ENCODE assay signal across 8 cellular contexts in the genomic region with DNA sequence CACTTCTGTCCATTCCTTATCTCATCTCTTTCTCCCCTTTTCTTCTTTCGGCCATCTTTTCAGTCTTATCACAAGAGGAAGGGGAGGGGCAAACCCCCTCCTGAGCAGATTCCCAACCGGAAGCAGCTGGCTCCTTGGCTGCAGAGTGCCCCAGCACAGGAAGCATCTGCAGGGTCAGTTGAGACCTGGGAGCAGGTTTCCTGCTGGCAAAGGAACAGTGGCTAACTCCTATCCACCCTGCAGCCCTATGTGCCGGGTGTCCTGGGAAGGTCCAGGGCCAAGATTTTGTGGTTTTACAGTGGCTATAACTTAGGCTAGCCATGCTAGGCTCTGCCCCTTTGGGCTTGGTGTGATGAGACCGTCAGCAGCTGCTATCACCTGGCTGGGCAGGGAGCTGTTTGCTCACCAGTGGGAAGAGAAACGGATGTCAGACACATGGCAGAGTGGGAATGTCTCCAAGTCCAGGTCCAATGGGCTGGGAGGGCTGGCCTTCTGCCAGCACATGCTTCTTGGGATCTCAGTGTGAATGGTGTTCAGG. TPM values are rescaled to one million over a fixed set of nuclear protein-coding genes. Genes with fewer than 3 reads are reported as not detected.
A peak's percentile ranks its signal among the peaks of the same experiment; 100 is the strongest.
DNase-seq lines count a peak whose midpoint lies in the region; ATAC-seq and TF ChIP-seq lines count a peak whose summit lies in the region.

No MANE protein-coding gene starts in this region.

- TF ChIP-seq EP300 in SK-N-SH (IDR thresholded peaks at IDR 0.05; ENCODE audit: borderline replicate concordance in 1 of 2, low read depth in 1 of 2, low read length in 1 of 2) = no peak

- H3K4me1 ChIP-seq in SK-N-SH (ENCODE audit: control insufficient read depth in 1 of 2, insufficient read depth in 2 of 2, low read depth in 1 of 2, low read length in 1 of 2) (peaks cover 29 to 55% of the 10 kb centered on the region in 2 experiments; a peak in 2 of 4 replicates), rectal smooth muscle tissue (ENCODE audit: control insufficient read depth, insufficient read depth, low read length) (peaks cover 21% of the 10 kb centered on the region)

- H4K20me1 ChIP-seq in SK-N-SH (ENCODE audit: insufficient read depth) = peaks cover 70% of the 10 kb centered on the region

- H3K27me3 ChIP-seq in SK-N-SH (ENCODE audit: insufficient read depth) (no peaks in the 10 kb centered on the region), rectal smooth muscle tissue (ENCODE audit: control insufficient read depth, insufficient read depth, low read length) (no peaks in the 10 kb centered on the region)

- no peak overlapping the region for H2AFZ ChIP-seq in SK-N-SH (ENCODE audit: low read depth)

- no peak for TF ChIP-seq RAD21 in SK-N-SH (IDR thresholded peaks at IDR 0.05; ENCODE audit: low read length)

- H3K9ac ChIP-seq in SK-N-SH = no peak overlapping the region
- H3K9ac ChIP-seq in rectal smooth muscle tissue (ENCODE audit: low read length) = no peak overlapping the region

- DNase-seq in activated CD8-positive, alpha-beta memory T cell treated with anti-CD3 and anti-CD28 coated beads for 24 hours = peak; percentile 53
- no peak for DNase-seq in activated CD8-positive, alpha-beta memory T cell treated with anti-CD3 and anti-CD28 coated beads, Interleukin-2, amount 50 U/mL, for 4 hours
- peak; percentile 76 for DNase-seq in SK-N-SH
- DNase-seq in glomerular endothelial cell (ENCODE audit: extremely low read depth, low read depth, low spot score) = peak; percentile 84
- DNase-seq in activated CD4-positive, CD25-positive, alpha-beta regulatory T cell (lab: John Stamatoyannopoulos, UW) = no peak

- H3K36me3 ChIP-seq in SK-N-SH (replicated peaks in 1 of 2; ENCODE audit: control insufficient read depth in 1 of 2, insufficient read depth in 2 of 2, low read length in 1 of 2) (peaks cover 34 to 68% of the 10 kb centered on the region in 2 experiments), rectal smooth muscle tissue (ENCODE audit: control insufficient read depth, insufficient read depth, low read length) (peaks cover 34% of the 10 kb centered on the region)

- CTCF ChIA-PET in SK-N-SH (lab: Yijun Ruan, JAX) = interaction anchor here (1.0 to 28.3 kb wide), 4 partner anchors 12 to 45 kb away, joined by 3 to 618 read pairs (median 4); a partner anchor contains a TSS

- no peaks in the 10 kb centered on the region for H3K9me2 ChIP-seq in SK-N-SH

- POLR2A ChIA-PET in SK-N-SH (lab: Yijun Ruan, JAX) = no interaction called here

- TF ChIP-seq CTCF in SK-N-SH (IDR thresholded peaks at IDR 0.05) = no peak

- H3K4me2 ChIP-seq in SK-N-SH = peak overlapping the region; percentile 8; the same call in 1 of the 2 replicates

- ATAC-seq in GM18907 (IDR thresholded peaks at IDR 0.05; ENCODE audit: unreplicated experiment) (no peak), GM21367 (IDR thresholded peaks at IDR 0.05; ENCODE audit: unreplicated experiment) (no peak)

- H3K9me3 ChIP-seq in SK-N-SH = no peaks in the 10 kb centered on the region

- peaks cover 75% of the 10 kb centered on the region for H3F3A ChIP-seq in SK-N-SH (replicated peaks; ENCODE audit: insufficient read depth)

- H3K4me3 ChIP-seq in SK-N-SH (ENCODE audit: low read depth in 2 of 2, low read length in 1 of 2) (no peak overlapping the region), rectal smooth muscle tissue (ENCODE audit: low read length) (no peak overlapping the region)

- H3K79me2 ChIP-seq in SK-N-SH (ENCODE audit: insufficient read depth) = peaks cover 55% of the 10 kb centered on the region

- H3K27ac ChIP-seq in SK-N-SH (ENCODE audit: low read depth in 2 of 2, low read length in 1 of 2) (peak overlapping the region; percentile 34 to 85; a peak in 3 of 4 replicates), rectal smooth muscle tissue (ENCODE audit: low read depth, low read length) (peak overlapping the region; percentile 65)

- 43% methylated on average over 5 of the region's 5 CpGs for WGBS in SK-N-SH (ENCODE audit: low lambda C conversion rate)

TF ChIP-seq in SK-N-SH, 30 proteins besides CTCF, POLR2A, EP300 and RAD21:
- TF ChIP-seq, protein P1, sequence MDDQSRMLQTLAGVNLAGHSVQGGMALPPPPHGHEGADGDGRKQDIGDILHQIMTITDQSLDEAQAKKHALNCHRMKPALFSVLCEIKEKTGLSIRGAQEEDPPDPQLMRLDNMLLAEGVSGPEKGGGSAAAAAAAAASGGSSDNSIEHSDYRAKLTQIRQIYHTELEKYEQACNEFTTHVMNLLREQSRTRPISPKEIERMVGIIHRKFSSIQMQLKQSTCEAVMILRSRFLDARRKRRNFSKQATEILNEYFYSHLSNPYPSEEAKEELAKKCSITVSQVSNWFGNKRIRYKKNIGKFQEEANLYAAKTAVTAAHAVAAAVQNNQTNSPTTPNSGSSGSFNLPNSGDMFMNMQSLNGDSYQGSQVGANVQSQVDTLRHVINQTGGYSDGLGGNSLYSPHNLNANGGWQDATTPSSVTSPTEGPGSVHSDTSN (IDR thresholded peaks at IDR 0.05) = no peak
- peak; percentile 53 for TF ChIP-seq TCF12 (IDR thresholded peaks at IDR 0.05)
- TF ChIP-seq RFX5 (IDR thresholded peaks at IDR 0.05; ENCODE audit: low read length) = no peak
- TF ChIP-seq POLR2AphosphoS5 (IDR thresholded peaks at IDR 0.05; ENCODE audit: low read depth, low read length) = no peak
- peak; percentile 40 for TF ChIP-seq GATA2 (CRISPR knock-in tag; IDR thresholded peaks at IDR 0.05)
- TF ChIP-seq JUND (IDR thresholded peaks at IDR 0.05) = no peak
- 0 out of 2 replicates have a peak, but pooled peaks have one; percentile 29 for TF ChIP-seq MXI1 (IDR thresholded peaks at IDR 0.05; ENCODE audit: low read depth, low read length)
- TF ChIP-seq NFIC (IDR thresholded peaks at IDR 0.05; ENCODE audit: borderline replicate concordance) = peak; percentile 70
- TF ChIP-seq FOXM1 (IDR thresholded peaks at IDR 0.05; ENCODE audit: low read depth) = no peak
- TF ChIP-seq, protein P2, sequence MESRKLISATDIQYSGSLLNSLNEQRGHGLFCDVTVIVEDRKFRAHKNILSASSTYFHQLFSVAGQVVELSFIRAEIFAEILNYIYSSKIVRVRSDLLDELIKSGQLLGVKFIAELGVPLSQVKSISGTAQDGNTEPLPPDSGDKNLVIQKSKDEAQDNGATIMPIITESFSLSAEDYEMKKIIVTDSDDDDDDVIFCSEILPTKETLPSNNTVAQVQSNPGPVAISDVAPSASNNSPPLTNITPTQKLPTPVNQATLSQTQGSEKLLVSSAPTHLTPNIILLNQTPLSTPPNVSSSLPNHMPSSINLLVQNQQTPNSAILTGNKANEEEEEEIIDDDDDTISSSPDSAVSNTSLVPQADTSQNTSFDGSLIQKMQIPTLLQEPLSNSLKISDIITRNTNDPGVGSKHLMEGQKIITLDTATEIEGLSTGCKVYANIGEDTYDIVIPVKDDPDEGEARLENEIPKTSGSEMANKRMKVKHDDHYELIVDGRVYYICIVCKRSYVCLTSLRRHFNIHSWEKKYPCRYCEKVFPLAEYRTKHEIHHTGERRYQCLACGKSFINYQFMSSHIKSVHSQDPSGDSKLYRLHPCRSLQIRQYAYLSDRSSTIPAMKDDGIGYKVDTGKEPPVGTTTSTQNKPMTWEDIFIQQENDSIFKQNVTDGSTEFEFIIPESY (IDR thresholded peaks at IDR 0.05; ENCODE audit: borderline replicate concordance, low read depth) = no peak
- TF ChIP-seq SIN3A (IDR thresholded peaks at IDR 0.05; ENCODE audit: borderline replicate concordance, low read depth, low read length) = no peak
- TF ChIP-seq GABPA (IDR thresholded peaks at IDR 0.05; ENCODE audit: low read depth) = peak; percentile 57; the same call in 1 of the 2 replicates
- no peak for TF ChIP-seq NRF1 (IDR thresholded peaks at IDR 0.05; ENCODE audit: low read depth, low read length)

RNA-seq across cellular contexts. Expression of a gene that starts 40.4 kb away (rescaled TPM):
- 14.4 and 15.6 TPM in 2 replicates for polyA plus RNA-seq in SK-N-SH (2012; rRNA removed)
- 14.9 and 18.4 TPM in 2 replicates for polyA plus RNA-seq in SK-N-SH (2012; cell fraction: cytosol; rRNA removed)
- 19.2 and 26.6 TPM in 2 replicates for polyA plus RNA-seq in SK-N-SH (2012; cell fraction: nucleus; rRNA removed)
- total RNA-seq in glomerular endothelial cell = 170 and 231 TPM in 2 replicates

Comparison
In these comparisons a context has a peak if more than half of its experiments do, and no peak if none do; other contexts are left out.
1. DNase-seq: peak in activated CD8-positive, alpha-beta memory T cell treated with anti-CD3 and anti-CD28 coated beads for 24 hours (single experiment), SK-N-SH (single experiment) and glomerular endothelial cell (single experiment); none in activated CD8-positive, alpha-beta memory T cell treated with anti-CD3 and anti-CD28 coated beads, Interleukin-2, amount 50 U/mL, for 4 hours (single experiment) and activated CD4-positive, CD25-positive, alpha-beta regulatory T cell (0 of 4).